ENCODE assay signal across 16 cellular contexts in the genomic region with DNA sequence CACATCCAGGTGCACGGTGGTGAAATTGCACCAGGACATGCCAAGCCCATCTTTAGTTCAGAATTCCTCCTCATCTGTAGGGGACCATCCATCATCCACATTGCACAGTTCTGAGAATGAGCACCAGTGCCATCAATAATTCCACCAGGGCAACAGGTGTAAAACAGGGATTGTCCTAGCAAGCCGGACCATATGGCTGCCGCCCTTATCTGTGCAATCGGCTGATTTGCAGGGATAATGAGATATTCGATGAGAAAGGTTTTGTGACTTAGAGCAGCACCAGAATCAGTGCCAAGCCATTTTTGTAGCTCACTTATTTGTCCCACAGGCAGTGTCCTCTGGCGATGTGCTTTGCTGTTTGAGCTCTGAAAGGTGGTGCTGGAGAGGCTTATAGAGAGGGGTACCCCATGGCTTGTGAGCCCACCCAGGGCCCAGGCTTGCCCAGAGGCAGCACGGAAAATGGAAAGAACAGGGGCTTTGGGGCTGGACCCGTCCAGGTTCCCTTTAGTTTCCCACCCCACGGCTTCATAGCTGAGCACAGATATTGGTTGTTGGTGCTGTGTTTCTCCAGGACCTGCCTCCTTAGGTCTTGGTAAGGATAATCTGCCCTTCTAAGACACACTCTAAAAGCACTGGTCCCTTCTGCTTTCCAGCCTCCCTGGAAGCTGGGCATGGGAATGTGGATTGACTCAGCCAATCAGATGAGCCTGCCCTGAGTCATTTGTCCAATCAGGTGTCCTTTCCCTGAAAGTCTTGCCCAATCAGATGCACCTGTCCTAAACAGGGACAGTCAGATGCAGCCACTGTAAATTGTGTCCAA.
"Had no signal": no experiment of that assay in that cellular context is flagged by ENCODE, and none has a peak within 500 bp of the region (broad histone marks: within the 10 kb centered on the region; RNA-seq: fewer than 3 reads in every experiment).

No MANE protein-coding gene starts in this region.

- H3K4me1 ChIP-seq: gastrocnemius medialis had no signal

- H3K4me3 ChIP-seq: cardiac muscle cell, gastrocnemius medialis had no signal

- H3K9me3 ChIP-seq: gastrocnemius medialis, neutrophil had no signal

- H3K27ac Mint-ChIP-seq: activated CD4-positive, alpha-beta memory T cell treated with anti-CD3 and anti-CD28 coated beads, Interleukin-2, amount 10 ng/mL, durations not matched to agents 7 days and 5 days; activated T-cell treated with anti-CD3 and anti-CD28 coated beads, Interleukin-2, amount 50 U/mL, for 72 hours; progenitor cell of endocrine pancreas had no signal

- FAIRE-seq: astrocyte, colon had no signal

- H3K27me3 ChIP-seq: cardiac muscle cell had no signal

- H3K4me3 Mint-ChIP-seq: activated CD4-positive, alpha-beta memory T cell treated with anti-CD3 and anti-CD28 coated beads, Interleukin-2, amount 10 ng/mL, durations not matched to agents 7 days and 5 days; activated T-cell treated with anti-CD3 and anti-CD28 coated beads, Interleukin-2, amount 50 U/mL, for 72 hours had no signal

- H3K27me3 Mint-ChIP-seq: activated CD4-positive, alpha-beta memory T cell treated with anti-CD3 and anti-CD28 coated beads, Interleukin-2, amount 10 ng/mL, durations not matched to agents 7 days and 5 days had no signal

- DNase-seq: activated CD4-positive, alpha-beta memory T cell treated with anti-CD3 and anti-CD28 coated beads, Interleukin-2, amount 10 ng/mL, durations not matched to agents 7 days and 5 days; activated CD4-positive, alpha-beta T cell treated with anti-CD3 and anti-CD28 coated beads for 1 hour; activated CD8-positive, alpha-beta memory T cell treated with anti-CD3 and anti-CD28 coated beads, Interleukin-2, amount 50 U/mL, for 4 hours; activated naive CD4-positive, alpha-beta T cell; activated T-cell treated with anti-CD3 and anti-CD28 coated beads, Interleukin-2, amount 50 U/mL, for 72 hours; gastrocnemius medialis; kidney glomerular epithelial cell; right cardiac atrium; stimulated activated CD4-positive, alpha-beta T cell treated with anti-CD3 and anti-CD28 coated beads, Interleukin-2, amount 100 ng/mL, for 24 hours; stimulated activated naive CD4-positive, alpha-beta T cell; SW 1271 had no signal

- H3K36me3 ChIP-seq: cardiac muscle cell, gastrocnemius medialis, neutrophil had no signal

- H3K27ac ChIP-seq: cardiac muscle cell, gastrocnemius medialis, neutrophil had no signal

- ATAC-seq: activated T-cell treated with anti-CD3 and anti-CD28 coated beads, Interleukin-2, amount 50 U/mL, for 72 hours; gastrocnemius medialis; right cardiac atrium had no signal

- H3K4me1 Mint-ChIP-seq: activated CD4-positive, alpha-beta memory T cell treated with anti-CD3 and anti-CD28 coated beads, Interleukin-2, amount 10 ng/mL, durations not matched to agents 7 days and 5 days had no signal
